22 cellular contexts compared by ENCODE assay signal in genomic region chr6:47209632-47210031, GRCh38.
DNase-seq lines count a peak whose midpoint lies in the region; ATAC-seq and TF ChIP-seq lines count a peak whose summit lies in the region.
"Had no signal": no experiment of that assay in that cellular context is flagged by ENCODE, and none has a peak within 500 bp of the region (broad histone marks: within the 10 kb centered on the region; RNA-seq: fewer than 3 reads in every experiment).

No MANE protein-coding gene starts in this region.

- TF ChIP-seq CTCF in HFFc6 (IDR thresholded peaks at IDR 0.05) = no peak
- no peak for TF ChIP-seq CTCF in fibroblast of the aortic adventitia (IDR thresholded peaks at IDR 0.05; ENCODE audit: insufficient read depth, low read length)

- no peak for ATAC-seq in HG03432 (IDR thresholded peaks at IDR 0.05; ENCODE audit: unreplicated experiment)
- ATAC-seq: activated naive CD4-positive, alpha-beta T cell treated with anti-CD3 and anti-CD28 coated beads, Interleukin-2, amount 50 U/mL, for 72 hours; body of pancreas; effector memory CD8-positive, alpha-beta T cell; heart right ventricle; stimulated activated naive CD8-positive, alpha-beta T cell treated with anti-CD3 and anti-CD28 coated beads, Interleukin-15, Interleukin-2, amounts not matched to agents 100 U/mL and 50 U/mL, for 24 hours had no signal

- H3K4me1 Mint-ChIP-seq in HFFc6 (ENCODE audit: low read depth) = no peaks in the 10 kb centered on the region

- H3K4me3 ChIP-seq in fibroblast of the aortic adventitia (ENCODE audit: low read depth, low read length) = no peak overlapping the region
- H3K4me3 ChIP-seq: body of pancreas, heart right ventricle, thyroid gland had no signal

- H3K27me3 Mint-ChIP-seq in HFFc6 (ENCODE audit: insufficient read depth) = no peaks in the 10 kb centered on the region; the same call in 1 of the 2 replicates

- peaks cover 3% of the 10 kb centered on the region; the same call in 1 of the 2 replicates for H3K9me3 Mint-ChIP-seq in HFFc6

- peak; percentile 13 for DNase-seq in HFFc6
- DNase-seq in astrocyte of the hippocampus (ENCODE audit: low read depth, low spot score) = peak; percentile 79
- peak; percentile 77 for DNase-seq in fibroblast of the aortic adventitia (ENCODE audit: low read depth)
- DNase-seq in renal cortical epithelial cell (ENCODE audit: low read depth) = peak; percentile 87
- no peak for DNase-seq in NCI-H2227 (lab: John Stamatoyannopoulos, UW; ENCODE audit: unreplicated experiment)
- no peak for DNase-seq in inferior parietal cortex (ENCODE audit: extremely low spot score)
- DNase-seq: activated CD4-positive, alpha-beta T cell treated with anti-CD3 and anti-CD28 coated beads, Interleukin-2, amount 50 U/mL, for 1 hour; BE2C; body of pancreas; effector memory CD8-positive, alpha-beta T cell; NCI-H1417 treated with DMSO at 0.1 percent for 48 hours; NCI-H524 treated with DMSO at 0.1 percent for 48 hours; SK-N-SH; small intestine; stimulated activated CD4-positive, alpha-beta T cell treated with anti-CD3 and anti-CD28 coated beads, Interleukin-4, amount 100 ng/mL, for 1 hour; stimulated activated naive CD8-positive, alpha-beta T cell treated with anti-CD3 and anti-CD28 coated beads, Interleukin-15, Interleukin-2, amounts not matched to agents 100 U/mL and 50 U/mL, for 24 hours; T-helper 2 cell; thyroid gland; WERI-Rb-1 had no signal

- no peaks in the 10 kb centered on the region for H3K36me3 Mint-ChIP-seq in HFFc6 (ENCODE audit: low read depth)

- no peak overlapping the region for H3K4me3 Mint-ChIP-seq in HFFc6
- H3K4me3 Mint-ChIP-seq: effector memory CD8-positive, alpha-beta T cell had no signal

- H3K27ac Mint-ChIP-seq in HFFc6 = no peak overlapping the region
- H3K27ac Mint-ChIP-seq: activated naive CD4-positive, alpha-beta T cell treated with anti-CD3 and anti-CD28 coated beads, Interleukin-2, amount 50 U/mL, for 72 hours; effector memory CD8-positive, alpha-beta T cell had no signal

Comparison
In these comparisons a context has a peak if more than half of its experiments do, and no peak if none do; other contexts are left out.
1. DNase-seq: peak in HFFc6 (single experiment), astrocyte of the hippocampus (single experiment), fibroblast of the aortic adventitia (single experiment) and renal cortical epithelial cell (single experiment); none in NCI-H2227 (single experiment) and inferior parietal cortex (single experiment).